21 cellular contexts compared by ENCODE assay signal in the genomic region with DNA sequence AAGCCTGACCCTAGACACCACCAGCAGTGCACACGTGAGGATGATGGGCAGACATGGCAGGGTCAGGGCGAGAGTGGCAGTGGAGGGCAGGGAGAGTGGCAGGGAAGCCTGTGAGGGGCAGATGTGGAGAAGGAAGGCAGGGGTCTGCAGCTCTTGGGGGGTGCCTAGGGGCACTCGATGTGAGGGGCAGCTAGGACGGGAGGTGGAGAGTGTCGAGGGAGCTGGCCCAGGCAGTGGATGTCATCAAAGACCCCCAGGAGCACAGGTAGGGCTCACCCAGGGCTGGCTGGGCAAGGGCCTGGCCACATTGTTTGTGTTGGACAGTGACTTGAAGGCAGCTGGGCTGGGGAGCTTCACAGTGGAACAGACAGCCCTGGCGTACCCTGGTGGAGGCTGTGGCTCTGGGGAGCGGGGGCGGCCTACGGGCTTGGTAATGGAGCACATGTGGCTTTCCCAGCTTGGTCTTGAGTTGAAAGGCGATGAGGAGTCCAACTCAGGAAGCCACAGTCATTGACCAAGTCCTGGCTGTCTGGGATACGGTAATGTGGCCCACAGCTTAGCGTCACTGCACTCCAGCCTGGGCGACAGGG.
"Had no signal": no experiment of that assay in that cellular context is flagged by ENCODE, and none has a peak within 500 bp of the region (broad histone marks: within the 10 kb centered on the region; RNA-seq: fewer than 3 reads in every experiment).

No MANE protein-coding gene starts in this region.

- H3K4me3 Mint-ChIP-seq: activated naive CD4-positive, alpha-beta T cell treated with anti-CD3 and anti-CD28 coated beads, Interleukin-2, amount 10 ng/mL, durations not matched to agents 7 days and 5 days; nephron progenitor cell had no signal

- DNase-seq: activated CD4-positive, alpha-beta T cell treated with anti-CD3 and anti-CD28 coated beads for 48 hours; activated CD4-positive, alpha-beta T cell treated with anti-CD3 and anti-CD28 coated beads, Interleukin-2, amount 50 U/mL, for 48 hours; activated CD8-positive, alpha-beta memory T cell treated with anti-CD3 and anti-CD28 coated beads for 24 hours; activated naive CD4-positive, alpha-beta T cell treated with anti-CD3 and anti-CD28 coated beads, Interleukin-2, amount 10 ng/mL, durations not matched to agents 7 days and 5 days; dermis blood vessel endothelial cell; effector CD8-positive, alpha-beta T cell; esophagus squamous epithelium; foreskin melanocyte; kidney glomerular epithelial cell; nephron progenitor cell; nucleus accumbens; psoas muscle; stimulated activated naive CD8-positive, alpha-beta T cell treated with anti-CD3 and anti-CD28 coated beads, Interleukin-15, Interleukin-2, amounts not matched to agents 100 U/mL and 50 U/mL, for 24 hours; trophoblast cell; WERI-Rb-1 had no signal

- H3K36me3 ChIP-seq: breast epithelium, esophagus squamous epithelium, thoracic aorta, WERI-Rb-1 had no signal

- ATAC-seq: activated CD4-positive, CD25-positive, alpha-beta regulatory T cell treated with anti-CD3 and anti-CD28 coated beads, Interleukin-2, amount 50 U/mL, for 24 hours; left lobe of liver; pancreas; psoas muscle; stimulated activated naive CD8-positive, alpha-beta T cell treated with anti-CD3 and anti-CD28 coated beads, Interleukin-15, Interleukin-2, amounts not matched to agents 100 U/mL and 50 U/mL, for 24 hours had no signal

- H3K27me3 Mint-ChIP-seq: activated naive CD4-positive, alpha-beta T cell treated with anti-CD3 and anti-CD28 coated beads, Interleukin-2, amount 10 ng/mL, durations not matched to agents 7 days and 5 days had no signal

- H3K4me1 ChIP-seq: breast epithelium, esophagus squamous epithelium, pancreas, psoas muscle had no signal

- H3K9me3 ChIP-seq: breast epithelium, esophagus squamous epithelium, pancreas, psoas muscle, thoracic aorta had no signal

- H3K4me1 Mint-ChIP-seq: activated naive CD4-positive, alpha-beta T cell treated with anti-CD3 and anti-CD28 coated beads, Interleukin-2, amount 10 ng/mL, durations not matched to agents 7 days and 5 days had no signal

- H3K27me3 ChIP-seq: breast epithelium, esophagus squamous epithelium, pancreas had no signal

- H3K9me3 Mint-ChIP-seq: activated naive CD4-positive, alpha-beta T cell treated with anti-CD3 and anti-CD28 coated beads, Interleukin-2, amount 10 ng/mL, durations not matched to agents 7 days and 5 days; nephron progenitor cell had no signal

- H3K27ac ChIP-seq: breast epithelium, epithelial cell of prostate, esophagus squamous epithelium, pancreas, psoas muscle, thoracic aorta, WERI-Rb-1 had no signal

- H3K4me3 ChIP-seq: breast epithelium, esophagus squamous epithelium, pancreas, psoas muscle, thoracic aorta had no signal

- H3K36me3 Mint-ChIP-seq: activated naive CD4-positive, alpha-beta T cell treated with anti-CD3 and anti-CD28 coated beads, Interleukin-2, amount 10 ng/mL, durations not matched to agents 7 days and 5 days had no signal

- H3K27ac Mint-ChIP-seq: activated naive CD4-positive, alpha-beta T cell treated with anti-CD3 and anti-CD28 coated beads, Interleukin-2, amount 10 ng/mL, durations not matched to agents 7 days and 5 days; nephron progenitor cell had no signal
